In the genomic region with DNA sequence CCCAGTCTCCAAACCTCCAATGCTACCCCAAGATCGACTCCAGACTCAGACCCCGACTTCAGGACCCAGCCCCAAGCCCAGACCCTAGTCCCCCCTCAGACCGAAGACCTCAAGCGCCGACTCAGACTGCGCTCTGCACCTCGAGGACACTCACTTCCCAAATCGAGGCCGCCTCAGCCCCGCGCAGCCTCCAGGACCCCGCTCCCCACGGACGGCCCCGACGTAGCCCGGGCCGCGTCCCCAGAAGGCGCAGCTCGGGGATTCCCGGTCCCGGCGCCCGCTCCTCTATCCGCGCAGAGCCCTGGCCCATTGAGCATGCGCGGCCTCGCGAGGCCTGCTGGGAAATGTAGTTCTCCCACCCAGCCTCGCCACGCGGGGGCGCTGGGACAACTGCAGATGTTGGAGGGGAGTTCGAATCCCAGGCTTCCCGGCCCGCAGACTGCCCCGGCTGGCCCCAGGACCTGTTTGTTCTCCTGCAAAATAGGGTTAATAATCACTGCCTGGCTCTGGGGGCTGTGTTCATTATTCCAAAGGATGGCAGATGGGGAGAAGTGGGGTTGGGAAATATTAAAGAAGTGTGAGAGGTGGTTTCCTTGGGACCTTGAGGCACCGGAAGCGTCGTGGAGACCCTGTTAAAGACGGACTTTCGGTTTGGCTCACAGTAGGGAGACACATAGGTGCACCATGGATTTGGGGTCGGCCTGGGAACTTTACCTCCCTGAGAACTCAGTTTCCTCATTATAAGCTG, we compare ENCODE assay signal across 1 cellular context.
TF ChIP-seq lines count a peak whose summit lies in the region.

A gene with protein sequence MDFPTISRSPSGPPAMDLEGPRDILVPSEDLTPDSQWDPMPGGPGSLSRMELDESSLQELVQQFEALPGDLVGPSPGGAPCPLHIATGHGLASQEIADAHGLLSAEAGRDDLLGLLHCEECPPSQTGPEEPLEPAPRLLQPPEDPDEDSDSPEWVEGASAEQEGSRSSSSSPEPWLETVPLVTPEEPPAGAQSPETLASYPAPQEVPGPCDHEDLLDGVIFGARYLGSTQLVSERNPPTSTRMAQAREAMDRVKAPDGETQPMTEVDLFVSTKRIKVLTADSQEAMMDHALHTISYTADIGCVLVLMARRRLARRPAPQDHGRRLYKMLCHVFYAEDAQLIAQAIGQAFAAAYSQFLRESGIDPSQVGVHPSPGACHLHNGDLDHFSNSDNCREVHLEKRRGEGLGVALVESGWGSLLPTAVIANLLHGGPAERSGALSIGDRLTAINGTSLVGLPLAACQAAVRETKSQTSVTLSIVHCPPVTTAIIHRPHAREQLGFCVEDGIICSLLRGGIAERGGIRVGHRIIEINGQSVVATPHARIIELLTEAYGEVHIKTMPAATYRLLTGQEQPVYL (minus strand): TSS at position 311 of the 748 bp plus-strand sequence. CDS start 1,428 bp downstream, outside the sequence.

TF ChIP-seq in GM12878, 131 proteins besides CTCF, POLR2A, EP300 and RAD21 (continued from another document and continues in another):
- TF ChIP-seq, protein P1, sequence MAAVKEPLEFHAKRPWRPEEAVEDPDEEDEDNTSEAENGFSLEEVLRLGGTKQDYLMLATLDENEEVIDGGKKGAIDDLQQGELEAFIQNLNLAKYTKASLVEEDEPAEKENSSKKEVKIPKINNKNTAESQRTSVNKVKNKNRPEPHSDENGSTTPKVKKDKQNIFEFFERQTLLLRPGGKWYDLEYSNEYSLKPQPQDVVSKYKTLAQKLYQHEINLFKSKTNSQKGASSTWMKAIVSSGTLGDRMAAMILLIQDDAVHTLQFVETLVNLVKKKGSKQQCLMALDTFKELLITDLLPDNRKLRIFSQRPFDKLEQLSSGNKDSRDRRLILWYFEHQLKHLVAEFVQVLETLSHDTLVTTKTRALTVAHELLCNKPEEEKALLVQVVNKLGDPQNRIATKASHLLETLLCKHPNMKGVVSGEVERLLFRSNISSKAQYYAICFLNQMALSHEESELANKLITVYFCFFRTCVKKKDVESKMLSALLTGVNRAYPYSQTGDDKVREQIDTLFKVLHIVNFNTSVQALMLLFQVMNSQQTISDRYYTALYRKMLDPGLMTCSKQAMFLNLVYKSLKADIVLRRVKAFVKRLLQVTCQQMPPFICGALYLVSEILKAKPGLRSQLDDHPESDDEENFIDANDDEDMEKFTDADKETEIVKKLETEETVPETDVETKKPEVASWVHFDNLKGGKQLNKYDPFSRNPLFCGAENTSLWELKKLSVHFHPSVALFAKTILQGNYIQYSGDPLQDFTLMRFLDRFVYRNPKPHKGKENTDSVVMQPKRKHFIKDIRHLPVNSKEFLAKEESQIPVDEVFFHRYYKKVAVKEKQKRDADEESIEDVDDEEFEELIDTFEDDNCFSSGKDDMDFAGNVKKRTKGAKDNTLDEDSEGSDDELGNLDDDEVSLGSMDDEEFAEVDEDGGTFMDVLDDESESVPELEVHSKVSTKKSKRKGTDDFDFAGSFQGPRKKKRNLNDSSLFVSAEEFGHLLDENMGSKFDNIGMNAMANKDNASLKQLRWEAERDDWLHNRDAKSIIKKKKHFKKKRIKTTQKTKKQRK (IDR thresholded peaks at IDR 0.05; ENCODE audit: low read depth, low read length): no peak
- TF ChIP-seq SREBF1 (IDR thresholded peaks at IDR 0.05; ENCODE audit: low read length) (peak; percentile 79), RUNX3 (IDR thresholded peaks at IDR 0.05; ENCODE audit: low read length) (peak; percentile 23; the same call in 1 of the 2 replicates), TAF1 (IDR thresholded peaks at IDR 0.05; ENCODE audit: borderline replicate concordance, low read depth, low read length) (peak; percentile 35; the same call in 1 of the 2 replicates), BHLHE40 (IDR thresholded peaks at IDR 0.05; ENCODE audit: borderline replicate concordance in 1 of 2, low read depth in 2 of 2, low read length in 1 of 2) (peak; percentile 6 to 51; a peak in 1 of 4 replicates), BMI1 (IDR thresholded peaks at IDR 0.05; ENCODE audit: borderline replicate concordance) (no peak; the same call in 1 of the 2 replicates), CEBPB (IDR thresholded peaks at IDR 0.05; ENCODE audit: borderline replicate concordance in 1 of 2, low read depth in 2 of 2, low read length in 2 of 2) (no peak), SIX5 (IDR thresholded peaks at IDR 0.05; ENCODE audit: low read depth, low read length, severe bottlenecking) (peak; percentile 96), PAX8 (IDR thresholded peaks at IDR 0.05) (no peak), LARP7 (IDR thresholded peaks at IDR 0.05) (peak; percentile 84), MYB (IDR thresholded peaks at IDR 0.05; ENCODE audit: borderline replicate concordance, low read depth, low read length) (no peak), CHD1 (IDR thresholded peaks at IDR 0.05; ENCODE audit: low read depth, low read length) (no peak), YBX1 (IDR thresholded peaks at IDR 0.05) (no peak), POLR2AphosphoS5 (IDR thresholded peaks at IDR 0.05; ENCODE audit: low read length) (peak; percentile 87), NBN (IDR thresholded peaks at IDR 0.05) (peak; percentile 75), SUZ12 (IDR thresholded peaks at IDR 0.05; ENCODE audit: unreplicated experiment) (no peak), ZNF274 (IDR thresholded peaks at IDR 0.05; ENCODE audit: insufficient read depth, insufficient read length) (no peak), IKZF1 (conservative IDR thresholded peaks at IDR 0.05) (peak; percentile 99), SPI1 (IDR thresholded peaks at IDR 0.05; ENCODE audit: borderline replicate concordance, insufficient read depth, low read depth, low read length) (peak; percentile 21; the same call in 1 of the 2 replicates), GATAD2B (conservative IDR thresholded peaks at IDR 0.05; ENCODE audit: low read depth) (peak; percentile 74; the same call in 1 of the 2 replicates), SMAD1 (IDR thresholded peaks at IDR 0.05; ENCODE audit: low read depth, partially characterized antibody) (peak; percentile 63), HCFC1 (IDR thresholded peaks at IDR 0.05; ENCODE audit: low read length) (peak; percentile 95), TCF7 (IDR thresholded peaks at IDR 0.05; ENCODE audit: borderline replicate concordance) (no peak)
- TF ChIP-seq, protein P2, sequence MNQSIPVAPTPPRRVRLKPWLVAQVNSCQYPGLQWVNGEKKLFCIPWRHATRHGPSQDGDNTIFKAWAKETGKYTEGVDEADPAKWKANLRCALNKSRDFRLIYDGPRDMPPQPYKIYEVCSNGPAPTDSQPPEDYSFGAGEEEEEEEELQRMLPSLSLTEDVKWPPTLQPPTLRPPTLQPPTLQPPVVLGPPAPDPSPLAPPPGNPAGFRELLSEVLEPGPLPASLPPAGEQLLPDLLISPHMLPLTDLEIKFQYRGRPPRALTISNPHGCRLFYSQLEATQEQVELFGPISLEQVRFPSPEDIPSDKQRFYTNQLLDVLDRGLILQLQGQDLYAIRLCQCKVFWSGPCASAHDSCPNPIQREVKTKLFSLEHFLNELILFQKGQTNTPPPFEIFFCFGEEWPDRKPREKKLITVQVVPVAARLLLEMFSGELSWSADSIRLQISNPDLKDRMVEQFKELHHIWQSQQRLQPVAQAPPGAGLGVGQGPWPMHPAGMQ (IDR thresholded peaks at IDR 0.05; ENCODE audit: borderline replicate concordance): no peak
- TF ChIP-seq, protein P3, sequence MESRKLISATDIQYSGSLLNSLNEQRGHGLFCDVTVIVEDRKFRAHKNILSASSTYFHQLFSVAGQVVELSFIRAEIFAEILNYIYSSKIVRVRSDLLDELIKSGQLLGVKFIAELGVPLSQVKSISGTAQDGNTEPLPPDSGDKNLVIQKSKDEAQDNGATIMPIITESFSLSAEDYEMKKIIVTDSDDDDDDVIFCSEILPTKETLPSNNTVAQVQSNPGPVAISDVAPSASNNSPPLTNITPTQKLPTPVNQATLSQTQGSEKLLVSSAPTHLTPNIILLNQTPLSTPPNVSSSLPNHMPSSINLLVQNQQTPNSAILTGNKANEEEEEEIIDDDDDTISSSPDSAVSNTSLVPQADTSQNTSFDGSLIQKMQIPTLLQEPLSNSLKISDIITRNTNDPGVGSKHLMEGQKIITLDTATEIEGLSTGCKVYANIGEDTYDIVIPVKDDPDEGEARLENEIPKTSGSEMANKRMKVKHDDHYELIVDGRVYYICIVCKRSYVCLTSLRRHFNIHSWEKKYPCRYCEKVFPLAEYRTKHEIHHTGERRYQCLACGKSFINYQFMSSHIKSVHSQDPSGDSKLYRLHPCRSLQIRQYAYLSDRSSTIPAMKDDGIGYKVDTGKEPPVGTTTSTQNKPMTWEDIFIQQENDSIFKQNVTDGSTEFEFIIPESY (IDR thresholded peaks at IDR 0.05): no peak
- TF ChIP-seq, protein P4, sequence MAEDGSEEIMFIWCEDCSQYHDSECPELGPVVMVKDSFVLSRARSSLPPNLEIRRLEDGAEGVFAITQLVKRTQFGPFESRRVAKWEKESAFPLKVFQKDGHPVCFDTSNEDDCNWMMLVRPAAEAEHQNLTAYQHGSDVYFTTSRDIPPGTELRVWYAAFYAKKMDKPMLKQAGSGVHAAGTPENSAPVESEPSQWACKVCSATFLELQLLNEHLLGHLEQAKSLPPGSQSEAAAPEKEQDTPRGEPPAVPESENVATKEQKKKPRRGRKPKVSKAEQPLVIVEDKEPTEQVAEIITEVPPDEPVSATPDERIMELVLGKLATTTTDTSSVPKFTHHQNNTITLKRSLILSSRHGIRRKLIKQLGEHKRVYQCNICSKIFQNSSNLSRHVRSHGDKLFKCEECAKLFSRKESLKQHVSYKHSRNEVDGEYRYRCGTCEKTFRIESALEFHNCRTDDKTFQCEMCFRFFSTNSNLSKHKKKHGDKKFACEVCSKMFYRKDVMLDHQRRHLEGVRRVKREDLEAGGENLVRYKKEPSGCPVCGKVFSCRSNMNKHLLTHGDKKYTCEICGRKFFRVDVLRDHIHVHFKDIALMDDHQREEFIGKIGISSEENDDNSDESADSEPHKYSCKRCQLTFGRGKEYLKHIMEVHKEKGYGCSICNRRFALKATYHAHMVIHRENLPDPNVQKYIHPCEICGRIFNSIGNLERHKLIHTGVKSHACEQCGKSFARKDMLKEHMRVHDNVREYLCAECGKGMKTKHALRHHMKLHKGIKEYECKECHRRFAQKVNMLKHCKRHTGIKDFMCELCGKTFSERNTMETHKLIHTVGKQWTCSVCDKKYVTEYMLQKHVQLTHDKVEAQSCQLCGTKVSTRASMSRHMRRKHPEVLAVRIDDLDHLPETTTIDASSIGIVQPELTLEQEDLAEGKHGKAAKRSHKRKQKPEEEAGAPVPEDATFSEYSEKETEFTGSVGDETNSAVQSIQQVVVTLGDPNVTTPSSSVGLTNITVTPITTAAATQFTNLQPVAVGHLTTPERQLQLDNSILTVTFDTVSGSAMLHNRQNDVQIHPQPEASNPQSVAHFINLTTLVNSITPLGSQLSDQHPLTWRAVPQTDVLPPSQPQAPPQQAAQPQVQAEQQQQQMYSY (CRISPR knock-in tag; IDR thresholded peaks at IDR 0.05): no peak
- TF ChIP-seq, protein P5, sequence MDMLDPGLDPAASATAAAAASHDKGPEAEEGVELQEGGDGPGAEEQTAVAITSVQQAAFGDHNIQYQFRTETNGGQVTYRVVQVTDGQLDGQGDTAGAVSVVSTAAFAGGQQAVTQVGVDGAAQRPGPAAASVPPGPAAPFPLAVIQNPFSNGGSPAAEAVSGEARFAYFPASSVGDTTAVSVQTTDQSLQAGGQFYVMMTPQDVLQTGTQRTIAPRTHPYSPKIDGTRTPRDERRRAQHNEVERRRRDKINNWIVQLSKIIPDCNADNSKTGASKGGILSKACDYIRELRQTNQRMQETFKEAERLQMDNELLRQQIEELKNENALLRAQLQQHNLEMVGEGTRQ (IDR thresholded peaks at IDR 0.05; ENCODE audit: borderline replicate concordance, low read depth, low read length): no peak
- TF ChIP-seq, protein P6, sequence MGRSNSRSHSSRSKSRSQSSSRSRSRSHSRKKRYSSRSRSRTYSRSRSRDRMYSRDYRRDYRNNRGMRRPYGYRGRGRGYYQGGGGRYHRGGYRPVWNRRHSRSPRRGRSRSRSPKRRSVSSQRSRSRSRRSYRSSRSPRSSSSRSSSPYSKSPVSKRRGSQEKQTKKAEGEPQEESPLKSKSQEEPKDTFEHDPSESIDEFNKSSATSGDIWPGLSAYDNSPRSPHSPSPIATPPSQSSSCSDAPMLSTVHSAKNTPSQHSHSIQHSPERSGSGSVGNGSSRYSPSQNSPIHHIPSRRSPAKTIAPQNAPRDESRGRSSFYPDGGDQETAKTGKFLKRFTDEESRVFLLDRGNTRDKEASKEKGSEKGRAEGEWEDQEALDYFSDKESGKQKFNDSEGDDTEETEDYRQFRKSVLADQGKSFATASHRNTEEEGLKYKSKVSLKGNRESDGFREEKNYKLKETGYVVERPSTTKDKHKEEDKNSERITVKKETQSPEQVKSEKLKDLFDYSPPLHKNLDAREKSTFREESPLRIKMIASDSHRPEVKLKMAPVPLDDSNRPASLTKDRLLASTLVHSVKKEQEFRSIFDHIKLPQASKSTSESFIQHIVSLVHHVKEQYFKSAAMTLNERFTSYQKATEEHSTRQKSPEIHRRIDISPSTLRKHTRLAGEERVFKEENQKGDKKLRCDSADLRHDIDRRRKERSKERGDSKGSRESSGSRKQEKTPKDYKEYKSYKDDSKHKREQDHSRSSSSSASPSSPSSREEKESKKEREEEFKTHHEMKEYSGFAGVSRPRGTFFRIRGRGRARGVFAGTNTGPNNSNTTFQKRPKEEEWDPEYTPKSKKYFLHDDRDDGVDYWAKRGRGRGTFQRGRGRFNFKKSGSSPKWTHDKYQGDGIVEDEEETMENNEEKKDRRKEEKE (IDR thresholded peaks at IDR 0.05): no peak
- TF ChIP-seq, protein P7, sequence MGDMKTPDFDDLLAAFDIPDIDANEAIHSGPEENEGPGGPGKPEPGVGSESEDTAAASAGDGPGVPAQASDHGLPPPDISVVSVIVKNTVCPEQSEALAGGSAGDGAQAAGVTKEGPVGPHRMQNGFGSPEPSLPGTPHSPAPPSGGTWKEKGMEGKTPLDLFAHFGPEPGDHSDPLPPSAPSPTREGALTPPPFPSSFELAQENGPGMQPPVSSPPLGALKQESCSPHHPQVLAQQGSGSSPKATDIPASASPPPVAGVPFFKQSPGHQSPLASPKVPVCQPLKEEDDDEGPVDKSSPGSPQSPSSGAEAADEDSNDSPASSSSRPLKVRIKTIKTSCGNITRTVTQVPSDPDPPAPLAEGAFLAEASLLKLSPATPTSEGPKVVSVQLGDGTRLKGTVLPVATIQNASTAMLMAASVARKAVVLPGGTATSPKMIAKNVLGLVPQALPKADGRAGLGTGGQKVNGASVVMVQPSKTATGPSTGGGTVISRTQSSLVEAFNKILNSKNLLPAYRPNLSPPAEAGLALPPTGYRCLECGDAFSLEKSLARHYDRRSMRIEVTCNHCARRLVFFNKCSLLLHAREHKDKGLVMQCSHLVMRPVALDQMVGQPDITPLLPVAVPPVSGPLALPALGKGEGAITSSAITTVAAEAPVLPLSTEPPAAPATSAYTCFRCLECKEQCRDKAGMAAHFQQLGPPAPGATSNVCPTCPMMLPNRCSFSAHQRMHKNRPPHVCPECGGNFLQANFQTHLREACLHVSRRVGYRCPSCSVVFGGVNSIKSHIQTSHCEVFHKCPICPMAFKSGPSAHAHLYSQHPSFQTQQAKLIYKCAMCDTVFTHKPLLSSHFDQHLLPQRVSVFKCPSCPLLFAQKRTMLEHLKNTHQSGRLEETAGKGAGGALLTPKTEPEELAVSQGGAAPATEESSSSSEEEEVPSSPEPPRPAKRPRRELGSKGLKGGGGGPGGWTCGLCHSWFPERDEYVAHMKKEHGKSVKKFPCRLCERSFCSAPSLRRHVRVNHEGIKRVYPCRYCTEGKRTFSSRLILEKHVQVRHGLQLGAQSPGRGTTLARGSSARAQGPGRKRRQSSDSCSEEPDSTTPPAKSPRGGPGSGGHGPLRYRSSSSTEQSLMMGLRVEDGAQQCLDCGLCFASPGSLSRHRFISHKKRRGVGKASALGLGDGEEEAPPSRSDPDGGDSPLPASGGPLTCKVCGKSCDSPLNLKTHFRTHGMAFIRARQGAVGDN (IDR thresholded peaks at IDR 0.05): peak; percentile 61; the same call in 1 of the 2 replicates
- TF ChIP-seq, protein P8, sequence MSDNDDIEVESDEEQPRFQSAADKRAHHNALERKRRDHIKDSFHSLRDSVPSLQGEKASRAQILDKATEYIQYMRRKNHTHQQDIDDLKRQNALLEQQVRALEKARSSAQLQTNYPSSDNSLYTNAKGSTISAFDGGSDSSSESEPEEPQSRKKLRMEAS (IDR thresholded peaks at IDR 0.05; ENCODE audit: low read depth, low read length): no peak
